In the genomic region with DNA sequence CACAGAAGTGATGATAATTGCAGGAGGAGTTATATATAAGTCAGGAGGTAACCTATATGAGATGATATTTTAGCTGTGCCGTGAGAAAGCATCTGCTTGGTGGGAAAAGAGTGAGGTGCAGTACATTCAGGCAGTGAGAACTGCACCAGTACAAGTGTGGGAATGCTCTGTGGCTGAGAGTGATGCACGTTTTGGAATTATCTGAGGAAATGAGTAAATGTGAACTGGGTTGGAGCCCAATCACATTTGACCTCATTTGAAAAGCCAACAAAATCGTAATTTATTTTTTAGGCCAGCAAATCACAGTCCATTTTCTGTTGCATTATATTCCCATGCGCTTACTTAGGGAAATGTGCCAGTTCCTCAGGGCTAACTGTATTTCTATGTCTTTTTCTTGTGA, we compare ENCODE assay signal across 1 cellular context.
TF ChIP-seq lines count a peak whose summit lies in the region.

No MANE protein-coding gene starts in this region.

TF ChIP-seq in HepG2, 621 proteins besides CTCF, POLR2A, EP300 and RAD21:
- no peak for TF ChIP-seq ZNF724P (CRISPR knock-in tag; IDR thresholded peaks at IDR 0.05; ENCODE audit: borderline replicate concordance)
- TF ChIP-seq ZNF232 (CRISPR knock-in tag; IDR thresholded peaks at IDR 0.05; ENCODE audit: borderline replicate concordance) = no peak
